20 cellular contexts compared by ENCODE assay signal in genomic region chr6:25913741-25914140, GRCh38. TPM values are rescaled to one million over a fixed set of nuclear protein-coding genes. Genes with fewer than 3 reads are reported as not detected.
DNase-seq lines count a peak whose midpoint lies in the region; ATAC-seq and TF ChIP-seq lines count a peak whose summit lies in the region.
"Had no signal": no experiment of that assay in that cellular context is flagged by ENCODE, and none has a peak within 500 bp of the region (broad histone marks: within the 10 kb centered on the region; RNA-seq: fewer than 3 reads in every experiment).

No MANE protein-coding gene starts in this region.

- WGBS in hepatocyte (ENCODE audit: low lambda C conversion rate, missing lambda C conversion rate) = 70% methylated on average over 3 of the region's 3 CpGs

- H3K9me2 ChIP-seq in hepatocyte (replicated peaks; ENCODE audit: insufficient read depth) = no peaks in the 10 kb centered on the region

- peaks cover 0 to 26% of the 10 kb centered on the region in 2 donors for H3K27me3 Mint-ChIP-seq in effector memory CD8-positive, alpha-beta T cell
- H3K27me3 Mint-ChIP-seq: CD4-positive, alpha-beta T cell had no signal

- H3K79me2 ChIP-seq in hepatocyte = no peaks in the 10 kb centered on the region

- no peaks in the 10 kb centered on the region for H3K27me3 ChIP-seq in hepatocyte

- H4K20me1 ChIP-seq in hepatocyte (ENCODE audit: insufficient read depth, poor library complexity, severe bottlenecking) = no peaks in the 10 kb centered on the region

- H3K4me3 ChIP-seq in hepatocyte = no peak overlapping the region

- H3K4me2 ChIP-seq in hepatocyte = peak overlapping the region; percentile 17

- no peak overlapping the region for H3K4me3 Mint-ChIP-seq in effector memory CD8-positive, alpha-beta T cell
- H3K4me3 Mint-ChIP-seq: CD4-positive, alpha-beta T cell had no signal

- no peak overlapping the region for H2AFZ ChIP-seq in hepatocyte

- H3K36me3 Mint-ChIP-seq in effector memory CD8-positive, alpha-beta T cell (ENCODE audit: insufficient read depth) = no peaks in the 10 kb centered on the region

- H3K4me1 Mint-ChIP-seq in effector memory CD8-positive, alpha-beta T cell (ENCODE audit: low read depth in 2 of 2) = no peaks in the 10 kb centered on the region

- H3K27ac Mint-ChIP-seq in effector memory CD8-positive, alpha-beta T cell = no peak overlapping the region
- H3K27ac Mint-ChIP-seq: CD4-positive, alpha-beta T cell had no signal

- H3K27ac ChIP-seq in hepatocyte = no peak overlapping the region

- no peaks in the 10 kb centered on the region for H3K9me3 ChIP-seq in hepatocyte (ENCODE audit: low read depth)
- H3K9me3 ChIP-seq: Caco-2 had no signal

- ATAC-seq in effector memory CD8-positive, alpha-beta T cell (replicated peaks) = no peak
- no peak for ATAC-seq in HG03097 (IDR thresholded peaks at IDR 0.05; ENCODE audit: low FRiP score, unreplicated experiment)
- ATAC-seq: HCT116 had no signal

- no peaks in the 10 kb centered on the region for H3K4me1 ChIP-seq in hepatocyte (ENCODE audit: insufficient read depth)
- H3K4me1 ChIP-seq: Caco-2 had no signal

- peak; percentile 32 for DNase-seq in activated CD4-positive, alpha-beta T cell treated with anti-CD3 and anti-CD28 coated beads for 48 hours
- no peak for DNase-seq in activated CD4-positive, alpha-beta T cell treated with anti-CD3 and anti-CD28 coated beads, Interleukin-2, amount 50 U/mL, for 1 hour
- DNase-seq in stimulated activated CD4-positive, alpha-beta T cell treated with anti-CD3 and anti-CD28 coated beads, Interleukin-15, amount 100 ng/mL, for 24 hours = peak; percentile 25
- no peak for DNase-seq in stimulated activated CD4-positive, alpha-beta T cell treated with anti-CD3 and anti-CD28 coated beads, Interleukin-2, amount 100 ng/mL, for 48 hours
- DNase-seq in hepatocyte (ENCODE audit: low spot score) = no peak
- no peak for DNase-seq in effector memory CD8-positive, alpha-beta T cell
- DNase-seq: Caco-2; CD4-positive, alpha-beta T cell; GOT3; KG1; NCI-H1105 treated with DMSO at 0.1 percent for 48 hours; NCI-H1694; NCI-H2081 treated with DMSO at 0.1 percent for 48 hours; NCI-H748 treated with DMSO at 0.1 percent for 48 hours; NK-92 treated with Interleukin-12 subunit alpha and Interleukin-12 subunit beta, amount 100 ng/mL, for 24 hours; Right ventricle myocardium superior had no signal

- H3K9me3 Mint-ChIP-seq in effector memory CD8-positive, alpha-beta T cell = no peaks in the 10 kb centered on the region
- H3K9me3 Mint-ChIP-seq: CD4-positive, alpha-beta T cell had no signal

- no peak for TF ChIP-seq CTCF in hepatocyte (IDR thresholded peaks at IDR 0.05; ENCODE audit: poor library complexity)

- H3K36me3 ChIP-seq in hepatocyte (replicated peaks; ENCODE audit: insufficient read depth, low read depth) = no peaks in the 10 kb centered on the region

RNA-seq across cellular contexts. Expression of gene SLC17A2, which starts 16.8 kb away (rescaled TPM):
- 6.4 and 7.7 TPM in 2 replicates for total RNA-seq in hepatocyte
- 2.2 and 2.8 TPM in 2 replicates for polyA plus RNA-seq in hepatocyte
- total RNA-seq: Caco-2; CD4-positive, alpha-beta T cell; NCI-H460; Right ventricle myocardium superior had no signal
- polyA plus RNA-seq: BJ had no signal

RNA-seq across cellular contexts. Expression of gene SLC17A3, which starts 39.7 kb away (rescaled TPM):
- total RNA-seq in hepatocyte = 0.23 and 0.36 TPM in 2 replicates
- polyA plus RNA-seq in hepatocyte = 0.43 and 0.57 TPM in 2 replicates
- total RNA-seq: Caco-2, NCI-H460, Right ventricle myocardium superior had no signal
- polyA plus RNA-seq: BJ had no signal

RNA-seq across cellular contexts. Expression of gene TRIM38, which starts 48.9 kb away (rescaled TPM):
- 7.9 and 8.6 TPM in 2 replicates for total RNA-seq in hepatocyte
- 3.2 and 5.2 TPM in 2 replicates for polyA plus RNA-seq in hepatocyte

Comparison
In these comparisons a context has a peak if more than half of its experiments do, and no peak if none do; other contexts are left out.
1. DNase-seq: peak in activated CD4-positive, alpha-beta T cell treated with anti-CD3 and anti-CD28 coated beads for 48 hours (single experiment) and stimulated activated CD4-positive, alpha-beta T cell treated with anti-CD3 and anti-CD28 coated beads, Interleukin-15, amount 100 ng/mL, for 24 hours (single experiment); none in activated CD4-positive, alpha-beta T cell treated with anti-CD3 and anti-CD28 coated beads, Interleukin-2, amount 50 U/mL, for 1 hour (single experiment), stimulated activated CD4-positive, alpha-beta T cell treated with anti-CD3 and anti-CD28 coated beads, Interleukin-2, amount 100 ng/mL, for 48 hours (0 of 2), hepatocyte (single experiment) and effector memory CD8-positive, alpha-beta T cell (0 of 3).